Comparison of ENCODE assay signal across 10 cellular contexts in the genomic region with DNA sequence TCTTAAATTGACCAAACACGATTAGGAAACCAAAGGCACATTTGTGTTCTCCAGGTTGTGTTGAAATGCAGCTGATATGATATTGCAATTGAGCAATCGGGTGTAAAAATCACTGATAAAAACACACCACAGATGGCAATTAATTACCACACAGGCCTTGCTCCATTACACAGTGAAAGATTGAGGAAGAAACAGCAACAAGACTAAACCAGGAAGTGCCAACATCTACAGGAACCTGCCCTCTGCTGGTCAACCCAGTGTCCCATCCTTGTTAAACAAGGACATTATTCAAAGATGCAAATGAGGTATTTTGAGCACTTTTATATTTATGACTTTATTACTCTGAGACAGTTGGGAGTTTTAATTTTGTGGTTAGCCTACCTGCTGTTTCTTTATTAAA.
DNase-seq lines count a peak whose midpoint lies in the region; ATAC-seq and TF ChIP-seq lines count a peak whose summit lies in the region.
"Had no signal": no experiment of that assay in that cellular context is flagged by ENCODE, and none has a peak within 500 bp of the region (broad histone marks: within the 10 kb centered on the region; RNA-seq: fewer than 3 reads in every experiment).

No MANE protein-coding gene starts in this region.

- no peak for ATAC-seq in HG03442 (IDR thresholded peaks at IDR 0.05; ENCODE audit: unreplicated experiment)

- H3K9me3 Mint-ChIP-seq in chondrocyte (ENCODE audit: low read depth) (peaks cover 3% of the 10 kb centered on the region), neural crest cell (peaks cover 3% of the 10 kb centered on the region)

- peak; percentile 32 for TF ChIP-seq CTCF in GM13977 (IDR thresholded peaks at IDR 0.05; ENCODE audit: extremely low read depth, insufficient read depth, missing control alignments)
- TF ChIP-seq CTCF in chondrocyte (IDR thresholded peaks at IDR 0.05), result peak; percentile 60
- TF ChIP-seq CTCF in neural crest cell (conservative IDR thresholded peaks at IDR 0.05), result peak; percentile 63

- H3K4me1 Mint-ChIP-seq in chondrocyte (ENCODE audit: low read depth) (no peaks in the 10 kb centered on the region), neural crest cell (no peaks in the 10 kb centered on the region)
- H3K4me1 Mint-ChIP-seq: naive B cell had no signal

- H3K27me3 Mint-ChIP-seq in chondrocyte (ENCODE audit: low read depth) (no peaks in the 10 kb centered on the region), neural crest cell (ENCODE audit: low read depth) (no peaks in the 10 kb centered on the region)
- H3K27me3 Mint-ChIP-seq: naive B cell had no signal

- no peaks in the 10 kb centered on the region for H3K36me3 Mint-ChIP-seq in chondrocyte (ENCODE audit: low read depth)
- H3K36me3 Mint-ChIP-seq in neural crest cell (ENCODE audit: low read depth), result no peaks in the 10 kb centered on the region
- H3K36me3 Mint-ChIP-seq: naive B cell had no signal

- no peak overlapping the region for H3K4me3 Mint-ChIP-seq in chondrocyte (ENCODE audit: unreplicated experiment)
- H3K4me3 Mint-ChIP-seq in neural crest cell, result no peak overlapping the region
- H3K4me3 Mint-ChIP-seq: naive B cell had no signal

- DNase-seq in GM13977 (ENCODE audit: low spot score), result no peak
- peak; percentile 14 to 58 for DNase-seq in NCI-H446 (lab: John Stamatoyannopoulos, UW)
- DNase-seq in chondrocyte (ENCODE audit: low spot score), result no peak
- no peak for DNase-seq in neural crest cell (ENCODE audit: low read depth, low spot score)
- no peak for DNase-seq in NCI-H1048 (lab: John Stamatoyannopoulos, UW)
- DNase-seq in NCI-H1436 (lab: John Stamatoyannopoulos, UW), result no peak
- no peak for DNase-seq in mesenteric fat pad (ENCODE audit: low spot score)
- DNase-seq: naive B cell, upper lobe of left lung had no signal

- H3K27ac Mint-ChIP-seq in chondrocyte (ENCODE audit: unreplicated experiment) (no peak overlapping the region), neural crest cell (ENCODE audit: unreplicated experiment) (no peak overlapping the region)
- H3K27ac Mint-ChIP-seq: naive B cell had no signal

- in situ Hi-C loops in GM13977 (cut with MboI; ENCODE audit: low pct_unique_long_range_greater_than_20kb, low sequenced_read_pairs, unreplicated experiment), result no loop called here

Comparison
In these comparisons a context has a peak if more than half of its experiments do, and no peak if none do; other contexts are left out.
1. DNase-seq: peak in NCI-H446 (2 of 2); none in GM13977 (single experiment), chondrocyte (single experiment), neural crest cell (single experiment), NCI-H1048 (single experiment), NCI-H1436 (single experiment) and mesenteric fat pad (single experiment).
2. Peak in every context shown above with its lines, with median percentiles within 50 percentile points of each other: CTCF ChIP-seq.